In the genomic region with DNA sequence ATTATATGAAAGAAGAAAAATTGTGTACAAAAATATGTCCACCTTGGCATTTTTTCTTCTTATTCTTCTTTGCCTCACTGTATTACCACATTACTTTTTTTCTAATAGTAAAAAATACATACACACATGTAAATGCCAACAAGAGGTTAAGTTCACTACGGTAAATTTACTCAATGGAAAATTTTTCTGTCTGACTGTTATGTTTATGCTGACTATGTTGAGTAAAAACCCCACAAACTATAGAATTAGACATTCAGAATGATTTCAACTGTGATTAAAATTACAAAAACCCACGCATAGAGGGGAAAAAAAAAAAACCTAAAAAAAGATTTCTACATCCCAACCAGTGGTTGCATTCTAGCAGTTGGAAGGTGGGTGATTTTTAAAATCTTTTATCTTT, we compare ENCODE assay signal across 15 cellular contexts. TPM values are rescaled to one million over a fixed set of nuclear protein-coding genes. Genes with fewer than 3 reads are reported as not detected.
DNase-seq lines count a peak whose midpoint lies in the region; ATAC-seq lines count a peak whose summit lies in the region.
"Had no signal": no experiment of that assay in that cellular context is flagged by ENCODE, and none has a peak within 500 bp of the region (broad histone marks: within the 10 kb centered on the region; RNA-seq: fewer than 3 reads in every experiment).

No MANE protein-coding gene starts in this region.

- peak overlapping the region; percentile 82 for H3K4me3 Mint-ChIP-seq in activated naive CD4-positive, alpha-beta T cell treated with anti-CD3 and anti-CD28 coated beads, Interleukin-2, amount 50 U/mL, for 24 hours
- H3K4me3 Mint-ChIP-seq in T-helper 17 cell = no peak overlapping the region
- peak overlapping the region; percentile 69 for H3K4me3 Mint-ChIP-seq in activated naive CD8-positive, alpha-beta T cell treated with anti-CD3 and anti-CD28 coated beads for 36 hours
- H3K4me3 Mint-ChIP-seq in stimulated activated naive CD8-positive, alpha-beta T cell treated with anti-CD3 and anti-CD28 coated beads, Interleukin-15, amount 100 ng/mL, for 72 hours = peak overlapping the region; percentile 76 to 90

- H3K9me3 ChIP-seq in T-helper 17 cell (ENCODE audit: control insufficient read depth, low read length, poor library complexity, severe bottlenecking) = no peaks in the 10 kb centered on the region
- H3K9me3 ChIP-seq: BE2C had no signal

- H3K36me3 ChIP-seq in H7 (replicated peaks; ENCODE audit: control insufficient read depth, insufficient read depth, low read length) = no peaks in the 10 kb centered on the region
- H3K36me3 ChIP-seq: BE2C had no signal

- DNase-seq in activated naive CD4-positive, alpha-beta T cell (lab: John Stamatoyannopoulos, UW) = no peak
- DNase-seq in T-helper 17 cell (no peak), NCI-H1105 (lab: John Stamatoyannopoulos, UW) (no peak), H7 (no peak)
- DNase-seq in activated naive CD8-positive, alpha-beta T cell treated with anti-CD3 and anti-CD28 coated beads for 36 hours = no peak
- DNase-seq in stimulated activated naive CD8-positive, alpha-beta T cell treated with anti-CD3 and anti-CD28 coated beads, Interleukin-15, amount 100 ng/mL, for 72 hours = no peak
- DNase-seq: BE2C; CD8-positive, alpha-beta T cell; DND-41; GF-D8; Karpas-422; NCI-H1436 treated with DMSO at 0.1 percent for 48 hours; NCI-H2081 treated with DMSO at 0.1 percent for 48 hours; NCI-H524 had no signal

- H3K4me1 Mint-ChIP-seq in activated naive CD4-positive, alpha-beta T cell treated with anti-CD3 and anti-CD28 coated beads, Interleukin-2, amount 50 U/mL, for 24 hours = peaks cover 82% of the 10 kb centered on the region
- peaks cover 23% of the 10 kb centered on the region for H3K4me1 Mint-ChIP-seq in T-helper 17 cell
- H3K4me1 Mint-ChIP-seq in activated naive CD8-positive, alpha-beta T cell treated with anti-CD3 and anti-CD28 coated beads for 36 hours = peaks cover 88% of the 10 kb centered on the region
- H3K4me1 Mint-ChIP-seq in stimulated activated naive CD8-positive, alpha-beta T cell treated with anti-CD3 and anti-CD28 coated beads, Interleukin-15, amount 100 ng/mL, for 72 hours = peaks cover 94% of the 10 kb centered on the region

- H3K27me3 ChIP-seq in H7 (ENCODE audit: control insufficient read depth, insufficient read depth, low read length) = no peaks in the 10 kb centered on the region

- peaks cover 3% of the 10 kb centered on the region for H3K36me3 Mint-ChIP-seq in activated naive CD4-positive, alpha-beta T cell treated with anti-CD3 and anti-CD28 coated beads, Interleukin-2, amount 50 U/mL, for 24 hours
- peaks cover 3% of the 10 kb centered on the region for H3K36me3 Mint-ChIP-seq in T-helper 17 cell (ENCODE audit: low read depth)
- H3K36me3 Mint-ChIP-seq in activated naive CD8-positive, alpha-beta T cell treated with anti-CD3 and anti-CD28 coated beads for 36 hours = peaks cover 29% of the 10 kb centered on the region

- no peak for ATAC-seq in T-helper 17 cell
- no peak for ATAC-seq in stimulated activated naive CD8-positive, alpha-beta T cell treated with anti-CD3 and anti-CD28 coated beads, Interleukin-15, amount 100 ng/mL, for 72 hours
- ATAC-seq: CD8-positive, alpha-beta T cell had no signal

- no peak overlapping the region for H3K4me3 ChIP-seq in H7 (ENCODE audit: insufficient read depth, low read depth, low read length)

- H3K27me3 Mint-ChIP-seq in activated naive CD4-positive, alpha-beta T cell treated with anti-CD3 and anti-CD28 coated beads, Interleukin-2, amount 50 U/mL, for 24 hours = no peaks in the 10 kb centered on the region
- peaks cover 14% of the 10 kb centered on the region for H3K27me3 Mint-ChIP-seq in T-helper 17 cell
- no peaks in the 10 kb centered on the region for H3K27me3 Mint-ChIP-seq in activated naive CD8-positive, alpha-beta T cell treated with anti-CD3 and anti-CD28 coated beads for 36 hours
- H3K27me3 Mint-ChIP-seq in stimulated activated naive CD8-positive, alpha-beta T cell treated with anti-CD3 and anti-CD28 coated beads, Interleukin-15, amount 100 ng/mL, for 72 hours = no peaks in the 10 kb centered on the region

- H3K9me3 Mint-ChIP-seq in activated naive CD4-positive, alpha-beta T cell treated with anti-CD3 and anti-CD28 coated beads, Interleukin-2, amount 50 U/mL, for 24 hours = no peaks in the 10 kb centered on the region
- H3K9me3 Mint-ChIP-seq in activated naive CD8-positive, alpha-beta T cell treated with anti-CD3 and anti-CD28 coated beads for 36 hours = no peaks in the 10 kb centered on the region
- no peaks in the 10 kb centered on the region for H3K9me3 Mint-ChIP-seq in stimulated activated naive CD8-positive, alpha-beta T cell treated with anti-CD3 and anti-CD28 coated beads, Interleukin-15, amount 100 ng/mL, for 72 hours
- H3K9me3 Mint-ChIP-seq: CD8-positive, alpha-beta T cell had no signal

- peak overlapping the region; percentile 94 for H3K27ac Mint-ChIP-seq in activated naive CD4-positive, alpha-beta T cell treated with anti-CD3 and anti-CD28 coated beads, Interleukin-2, amount 50 U/mL, for 24 hours
- peak overlapping the region; percentile 37 for H3K27ac Mint-ChIP-seq in T-helper 17 cell
- peak overlapping the region; percentile 90 for H3K27ac Mint-ChIP-seq in activated naive CD8-positive, alpha-beta T cell treated with anti-CD3 and anti-CD28 coated beads for 36 hours
- peak overlapping the region; percentile 67 to 72 for H3K27ac Mint-ChIP-seq in stimulated activated naive CD8-positive, alpha-beta T cell treated with anti-CD3 and anti-CD28 coated beads, Interleukin-15, amount 100 ng/mL, for 72 hours

RNA-seq across cellular contexts. Expression of a gene that starts 5.4 kb away (rescaled TPM):
- 1 to 10 TPM; 3.8 to 8.3 TPM for total RNA-seq in T-helper 17 cell
- total RNA-seq in activated naive CD8-positive, alpha-beta T cell treated with anti-CD3 and anti-CD28 coated beads for 36 hours = 10 to 100 TPM; 18.8 to 20.4 TPM
- 0.04 TPM in 1 of 2 replicates, not detected in the other for total RNA-seq in H7 (2014; rRNA removed; shearing (Covaris generic))

RNA-seq across cellular contexts. Expression of a gene that starts 54.9 kb away (rescaled TPM):
- total RNA-seq in T-helper 17 cell = 10 to 100 TPM; 15.3 to 18.6 TPM
- total RNA-seq in activated naive CD8-positive, alpha-beta T cell treated with anti-CD3 and anti-CD28 coated beads for 36 hours = 10 to 100 TPM; 69.9 to 73.6 TPM
- 392 and 393 TPM in 2 replicates for total RNA-seq in H7 (2014; rRNA removed; shearing (Covaris generic))

Comparison
In these comparisons a context has a peak if more than half of its experiments do, and no peak if none do; other contexts are left out.
1. H3K27ac Mint-ChIP-seq: peak in every context shown above with its lines; median percentile 94 in activated naive CD4-positive, alpha-beta T cell treated with anti-CD3 and anti-CD28 coated beads, Interleukin-2, amount 50 U/mL, for 24 hours; 90 in activated naive CD8-positive, alpha-beta T cell treated with anti-CD3 and anti-CD28 coated beads for 36 hours; 70 in stimulated activated naive CD8-positive, alpha-beta T cell treated with anti-CD3 and anti-CD28 coated beads, Interleukin-15, amount 100 ng/mL, for 72 hours; 37 in T-helper 17 cell.